ENCODE assay signal across 28 cellular contexts in genomic region chr18:39184176-39184575, GRCh38.
"Had no signal": no experiment of that assay in that cellular context is flagged by ENCODE, and none has a peak within 500 bp of the region (broad histone marks: within the 10 kb centered on the region; RNA-seq: fewer than 3 reads in every experiment).

No MANE protein-coding gene starts in this region.

- H3K27me3 ChIP-seq: MG63, Peyer's patch, SJCRH30 had no signal

- H3K4me3 ChIP-seq: MG63, Peyer's patch, SJCRH30 had no signal

- H3K27ac Mint-ChIP-seq: activated B cell treated with CpG ODN at 0.5 μM for 24 hours; activated CD4-positive, alpha-beta memory T cell treated with anti-CD3 and anti-CD28 coated beads for 36 hours; activated CD4-positive, alpha-beta T cell treated with anti-CD3 and anti-CD28 coated beads, Interleukin-2, amount 10 ng/mL, durations not matched to agents 7 days and 5 days; activated naive CD4-positive, alpha-beta T cell treated with anti-CD3 and anti-CD28 coated beads, Interleukin-2, amount 50 U/mL, for 72 hours; activated naive CD8-positive, alpha-beta T cell treated with anti-CD3 and anti-CD28 coated beads, Interleukin-2, amount 50 U/mL, for 24 hours; T-cell had no signal

- H3K27me3 Mint-ChIP-seq: activated B cell treated with CpG ODN at 0.5 μM for 24 hours; activated CD4-positive, alpha-beta memory T cell treated with anti-CD3 and anti-CD28 coated beads for 36 hours; activated CD4-positive, alpha-beta T cell treated with anti-CD3 and anti-CD28 coated beads, Interleukin-2, amount 10 ng/mL, durations not matched to agents 7 days and 5 days; activated naive CD8-positive, alpha-beta T cell treated with anti-CD3 and anti-CD28 coated beads, Interleukin-2, amount 50 U/mL, for 24 hours; central memory CD8-positive, alpha-beta T cell; T-cell had no signal

- H3K4me3 Mint-ChIP-seq: activated B cell treated with CpG ODN at 0.5 μM for 24 hours; activated CD4-positive, alpha-beta memory T cell treated with anti-CD3 and anti-CD28 coated beads for 36 hours; activated CD4-positive, alpha-beta T cell treated with anti-CD3 and anti-CD28 coated beads, Interleukin-2, amount 10 ng/mL, durations not matched to agents 7 days and 5 days; activated naive CD8-positive, alpha-beta T cell treated with anti-CD3 and anti-CD28 coated beads, Interleukin-2, amount 50 U/mL, for 24 hours; activated T-cell treated with anti-CD3 and anti-CD28 coated beads, Interleukin-2, amount 50 U/mL, for 4 hours; brain; central memory CD8-positive, alpha-beta T cell; T-cell had no signal

- H3K4me1 ChIP-seq: Peyer's patch, SJCRH30 had no signal

- H3K9me3 Mint-ChIP-seq: activated CD4-positive, alpha-beta memory T cell treated with anti-CD3 and anti-CD28 coated beads for 36 hours; brain had no signal

- H3K36me3 ChIP-seq: MG63, Peyer's patch, SJCRH30 had no signal

- H3K9me3 ChIP-seq: MG63, Peyer's patch, SJCRH30 had no signal

- H3K4me1 Mint-ChIP-seq: activated B cell treated with CpG ODN at 0.5 μM for 24 hours; activated CD4-positive, alpha-beta T cell treated with anti-CD3 and anti-CD28 coated beads, Interleukin-2, amount 10 ng/mL, durations not matched to agents 7 days and 5 days; activated naive CD8-positive, alpha-beta T cell treated with anti-CD3 and anti-CD28 coated beads, Interleukin-2, amount 50 U/mL, for 24 hours; central memory CD8-positive, alpha-beta T cell; T-cell had no signal

- DNase-seq: activated B cell treated with CpG ODN at 0.5 μM for 24 hours; activated CD4-positive, alpha-beta memory T cell treated with anti-CD3 and anti-CD28 coated beads for 36 hours; activated CD4-positive, alpha-beta T cell treated with anti-CD3 and anti-CD28 coated beads for 1 hour; activated CD4-positive, alpha-beta T cell treated with anti-CD3 and anti-CD28 coated beads, Interleukin-2, amount 10 ng/mL, durations not matched to agents 7 days and 5 days; activated CD8-positive, alpha-beta memory T cell treated with anti-CD3 and anti-CD28 coated beads for 24 hours; activated effector memory CD4-positive, alpha-beta T cell treated with anti-CD3 and anti-CD28 coated beads, Interleukin-2, amount 50 U/mL, for 16 hours; activated naive CD4-positive, alpha-beta T cell treated with Interleukin-2 at 50 U/mL for 16 hours; activated naive CD8-positive, alpha-beta T cell treated with anti-CD3 and anti-CD28 coated beads, Interleukin-2, amount 50 U/mL, for 24 hours; activated T-cell treated with anti-CD3 and anti-CD28 coated beads, Interleukin-2, amount 50 U/mL, for 4 hours; amygdala; MG63; MV-4-11; NCI-H1092 treated with DMSO at 0.1 percent for 48 hours; NCI-H1436; NCI-H187 treated with DMSO at 0.1 percent for 48 hours; NCI-H2081 treated with DMSO at 0.1 percent for 48 hours; NCI-H526; NCI-H774; Peyer's patch; Right ventricle myocardium superior; SJCRH30; T-cell; T-helper 2 cell; T1000 had no signal

- ATAC-seq: activated naive CD4-positive, alpha-beta T cell treated with anti-CD3 and anti-CD28 coated beads, Interleukin-2, amount 50 U/mL, for 72 hours; activated naive CD8-positive, alpha-beta T cell treated with anti-CD3 and anti-CD28 coated beads, Interleukin-2, amount 50 U/mL, for 24 hours; activated T-cell treated with anti-CD3 and anti-CD28 coated beads, Interleukin-2, amount 50 U/mL, for 4 hours; T-cell had no signal

- H3K27ac ChIP-seq: Peyer's patch, RWPE1, SJCRH30 had no signal
